Comparison of ENCODE assay signal across 8 cellular contexts in genomic region chr7:123747620-123748141, GRCh38. TPM values are rescaled to one million over a fixed set of nuclear protein-coding genes. Genes with fewer than 3 reads are reported as not detected.
DNase-seq lines count a peak whose midpoint lies in the region; ATAC-seq and TF ChIP-seq lines count a peak whose summit lies in the region.

No MANE protein-coding gene starts in this region.

- peak overlapping the region; percentile 94 for H3K27ac Mint-ChIP-seq in activated CD4-positive, alpha-beta T cell treated with anti-CD3 and anti-CD28 coated beads for 36 hours

- H3K27me3 Mint-ChIP-seq in activated CD4-positive, alpha-beta T cell treated with anti-CD3 and anti-CD28 coated beads for 36 hours, result no peaks in the 10 kb centered on the region

- H3K27ac ChIP-seq in VCaP (peak overlapping the region; percentile 96), dorsolateral prefrontal cortex (peak overlapping the region in 58 of 59 donors; percentile 52 to 99 (median 96)), left lung (peak overlapping the region; percentile 97 to 98)

- H3K9me3 ChIP-seq in left lung, result no peaks in the 10 kb centered on the region

- peak; percentile 13 for ATAC-seq in activated CD4-positive, alpha-beta T cell treated with anti-CD3 and anti-CD28 coated beads for 36 hours
- ATAC-seq in left lung (peak; percentile 68), HG02763 (IDR thresholded peaks at IDR 0.05; ENCODE audit: unreplicated experiment) (no peak)

- peaks cover 63% of the 10 kb centered on the region for H3K4me1 Mint-ChIP-seq in activated CD4-positive, alpha-beta T cell treated with anti-CD3 and anti-CD28 coated beads for 36 hours

- POLR2A ChIA-PET in activated CD4-positive, alpha-beta T cell treated with anti-CD3 and anti-CD28 coated beads for 36 hours (lab: Charles Lee), result no interaction called here

- TF ChIP-seq CTCF in VCaP (conservative IDR thresholded peaks at IDR 0.05), result no peak
- TF ChIP-seq CTCF in dorsolateral prefrontal cortex (IDR thresholded peaks at IDR 0.05 in 54 of 56, conservative IDR thresholded peaks at IDR 0.05 in 2 of 56; ENCODE audit: low read depth in 1 of 56, partially characterized antibody in 56 of 56), result no peak
- TF ChIP-seq CTCF in left lung (IDR thresholded peaks at IDR 0.05), result no peak

- peak overlapping the region; percentile 95 for H3K4me3 Mint-ChIP-seq in activated CD4-positive, alpha-beta T cell treated with anti-CD3 and anti-CD28 coated beads for 36 hours

- peak overlapping the region; percentile 64 to 98 (median 89) for H3K4me3 ChIP-seq in dorsolateral prefrontal cortex
- peak overlapping the region; percentile 77 for H3K4me3 ChIP-seq in left lung

- H3K36me3 Mint-ChIP-seq in activated CD4-positive, alpha-beta T cell treated with anti-CD3 and anti-CD28 coated beads for 36 hours (ENCODE audit: low read depth), result peaks cover 8% of the 10 kb centered on the region

- H3K9me3 Mint-ChIP-seq in activated CD4-positive, alpha-beta T cell treated with anti-CD3 and anti-CD28 coated beads for 36 hours (ENCODE audit: low read depth), result no peaks in the 10 kb centered on the region

- DNase-seq in activated CD4-positive, alpha-beta T cell treated with anti-CD3 and anti-CD28 coated beads for 36 hours, result peak; percentile 61
- DNase-seq in activated CD4-positive, alpha-beta T cell treated with anti-CD3 and anti-CD28 coated beads for 1 hour, result no peak
- DNase-seq in NCI-H1930 (lab: John Stamatoyannopoulos, UW) (peak; percentile 4 to 12), dorsolateral prefrontal cortex (peak in 7 of 10 donors; percentile 30 to 65 (median 38)), left lung (peak; percentile 58 to 78)
- peak; percentile 15 for DNase-seq in stimulated activated CD4-positive, alpha-beta T cell treated with anti-CD3 and anti-CD28 coated beads, Interleukin-4, amount 100 ng/mL, for 1 hour

- CTCF ChIA-PET in activated CD4-positive, alpha-beta T cell treated with anti-CD3 and anti-CD28 coated beads for 36 hours (lab: Charles Lee), result interaction anchor here (0.7 to 1.6 kb wide), 2 partner anchors 50 to 65 kb away, joined by 4 to 5 read pairs; no protein-coding TSS in a partner anchor

- H3K27me3 ChIP-seq in dorsolateral prefrontal cortex, result no peaks in the 10 kb centered on the region
- no peaks in the 10 kb centered on the region for H3K27me3 ChIP-seq in left lung

- H3K36me3 ChIP-seq in left lung, result no peaks in the 10 kb centered on the region

- H3K4me1 ChIP-seq in left lung, result peaks cover 24 to 54% of the 10 kb centered on the region in 2 donors

- intact Hi-C loops in activated CD4-positive, alpha-beta T cell treated with anti-CD3 and anti-CD28 coated beads for 36 hours (cut with DNase I, micrococcal nuclease), result loop anchor here (1.0 to 2.0 kb wide), 4 partner anchors 35 to 1181 kb away; partner anchors contain the start of genes NDUFA5 (in 1 of the 2) and POT1 (in 1 of the 2)
- intact Hi-C loops in dorsolateral prefrontal cortex (cut with DNase I) (loop anchor here in 1 of 2 donors (2.0 to 5.0 kb wide), 2 partner anchors 65 to 190 kb away; partner anchors contain the start of gene NDUFA5), left lung (cut with DNase I) (no loop called here)

RNA-seq across cellular contexts. Expression of gene WASL, which starts 1.1 kb away (rescaled TPM):
- 1 to 10 TPM; 5.5 TPM for total RNA-seq in activated CD4-positive, alpha-beta T cell treated with anti-CD3 and anti-CD28 coated beads for 36 hours
- total RNA-seq in dorsolateral prefrontal cortex (10 to 100 TPM; 41.1 to 88.3 (median 68.7) TPM), left lung (10 to 100 TPM; 30.4 to 40.6 TPM)

Comparison
In these comparisons a context has a peak if more than half of its experiments do, and no peak if none do; other contexts are left out.
1. RNA of gene WASL, which starts 1.1 kb away (total RNA-seq): 41.1 to 88.3 TPM in dorsolateral prefrontal cortex and 30.4 to 40.6 TPM in left lung; 5.5 TPM in activated CD4-positive, alpha-beta T cell treated with anti-CD3 and anti-CD28 coated beads for 36 hours; every median in the first group is over 4 times any median in the second.
2. intact Hi-C loops: an anchor here in activated CD4-positive, alpha-beta T cell treated with anti-CD3 and anti-CD28 coated beads for 36 hours (1.0 to 2.0 kb wide); none called in left lung.
3. Peak in every context shown above with its lines, with median percentiles within 50 percentile points of each other: H3K27ac ChIP-seq.